8 cellular contexts compared by ENCODE assay signal in genomic region chr2:32947484-32948143, GRCh38. TPM values are rescaled to one million over a fixed set of nuclear protein-coding genes. Genes with fewer than 3 reads are reported as not detected.
A peak's percentile ranks its signal among the peaks of the same experiment; 100 is the strongest.
DNase-seq lines count a peak whose midpoint lies in the region; ATAC-seq and TF ChIP-seq lines count a peak whose summit lies in the region.

No MANE protein-coding gene starts in this region.

- intact Hi-C loops in mammary epithelial cell (cut with micrococcal nuclease): loop anchor here (5.0 to 10.0 kb wide), 4 partner anchors 85 to 435 kb away; partner anchors contain the start of gene TTC27

- no TSS peak for BruUV-seq in mammary epithelial cell (replicated peaks; lab: Mats Ljungman, UMichigan)

- H3K9ac ChIP-seq in mammary epithelial cell (ENCODE audit: insufficient read depth, low read length): peak overlapping the region; percentile 9

- H3K27me3 ChIP-seq in mammary epithelial cell (ENCODE audit: insufficient read depth, low read length) (no peaks in the 10 kb centered on the region), layer of hippocampus (ENCODE audit: control insufficient read depth, insufficient read depth, low read length) (no peaks in the 10 kb centered on the region)

- H3K9me3 ChIP-seq in mammary epithelial cell (replicated peaks; ENCODE audit: insufficient read depth, low read length): no peaks in the 10 kb centered on the region

- dilution Hi-C loops in mammary epithelial cell (cut with HindIII; ENCODE audit: low sequenced_read_pairs): no loop called here

- CTCF ChIA-PET in RWPE1 (lab: Yijun Ruan, JAX): interaction anchor here (0.6 to 1.0 kb wide), 3 partner anchors 85 to 419 kb away, joined by 3 to 4 read pairs (median 3); no protein-coding TSS in a partner anchor
- CTCF ChIA-PET in mammary epithelial cell (lab: Charles Lee; ENCODE audit: low non-redundant PET): no interaction called here

- no peaks in the 10 kb centered on the region for H3K36me3 ChIP-seq in mammary epithelial cell (ENCODE audit: insufficient read depth, low read length)

- DNase-seq in NCI-H1417 (lab: John Stamatoyannopoulos, UW): peak; percentile 39 to 76 (median 70)
- DNase-seq in NCI-H1417 treated with DMSO at 0.1 percent for 48 hours (lab: John Stamatoyannopoulos, UW): no peak
- DNase-seq in RWPE1 (ENCODE audit: low spot score): peak; percentile 44
- peak; percentile 41 for DNase-seq in mammary epithelial cell
- DNase-seq in stimulated activated CD8-positive, alpha-beta memory T cell treated with anti-CD3 and anti-CD28 coated beads, Interleukin-2, amount 100 ng/mL, for 48 hours (ENCODE audit: low read depth in 2 of 2): peak; percentile 5 to 6
- no peak for DNase-seq in DMS114 treated with DMSO at 0.1 percent for 48 hours (lab: John Stamatoyannopoulos, UW; ENCODE audit: unreplicated experiment)

- no peaks in the 10 kb centered on the region for H4K20me1 ChIP-seq in mammary epithelial cell (ENCODE audit: insufficient read depth, low read length)

- H3K4me1 ChIP-seq in mammary epithelial cell (ENCODE audit: insufficient read depth, low read length): peaks cover 9% of the 10 kb centered on the region

- no peaks in the 10 kb centered on the region for H3K79me2 ChIP-seq in mammary epithelial cell (ENCODE audit: insufficient read depth, low read length)

- H3K4me3 ChIP-seq in mammary epithelial cell (replicated peaks in 1 of 3; ENCODE audit: insufficient read depth in 1 of 3, low read depth in 2 of 3, low read length in 3 of 3): peak overlapping the region; percentile 58 to 66 (median 63)

- 11% methylated on average over 12 of the region's 75 CpGs for WGBS in mammary epithelial cell (ENCODE audit: low coverage, missing lambda C conversion rate)

- H3K4me2 ChIP-seq in mammary epithelial cell (ENCODE audit: insufficient read depth, low read depth, low read length): peak overlapping the region; percentile 97

- H2AFZ ChIP-seq in mammary epithelial cell (ENCODE audit: low read depth, low read length): peak overlapping the region; percentile 98

- in situ Hi-C loops in mammary epithelial cell (cut with MboI; ENCODE audit: low sequenced_read_pairs in 2 of 2): loop anchor here (10.0 kb wide), 1 partner anchor 173 kb away; no protein-coding TSS in a partner anchor

- peak; percentile 24 for ATAC-seq in HG02884 (IDR thresholded peaks at IDR 0.05; ENCODE audit: unreplicated experiment)

- POLR2A ChIA-PET in RWPE1 (lab: Yijun Ruan, JAX; ENCODE audit: low non-redundant PET): no interaction called here

- H3K27ac ChIP-seq in RWPE1 (peak overlapping the region; percentile 62), mammary epithelial cell (ENCODE audit: insufficient read depth, low read depth, low read length) (no peak overlapping the region), layer of hippocampus (ENCODE audit: low read depth, low read length) (peak overlapping the region; percentile 38)

- no peak for TF ChIP-seq CTCF in RWPE1 (conservative IDR thresholded peaks at IDR 0.05; ENCODE audit: low read depth)
- TF ChIP-seq CTCF in mammary epithelial cell (conservative IDR thresholded peaks at IDR 0.05 in 1 of 2, IDR thresholded peaks at IDR 0.05 in 1 of 2; ENCODE audit: extremely low read depth in 1 of 2, insufficient read depth in 1 of 2, low read depth in 1 of 2, low read length in 2 of 2): no peak

RNA-seq across cellular contexts. Expression of gene LTBP1, which starts 0.9 kb away (rescaled TPM):
- 10 to 100 TPM; 20.9 to 80.2 TPM for total RNA-seq in mammary epithelial cell
- 13.7 TPM for polyA plus RNA-seq in mammary epithelial cell
- 36.2 TPM for polyA minus RNA-seq in mammary epithelial cell

Comparison
In these comparisons a context has a peak if more than half of its experiments do, and no peak if none do; other contexts are left out.
1. DNase-seq: peak in NCI-H1417 (3 of 3), RWPE1 (single experiment), mammary epithelial cell (single experiment) and stimulated activated CD8-positive, alpha-beta memory T cell treated with anti-CD3 and anti-CD28 coated beads, Interleukin-2, amount 100 ng/mL, for 48 hours (2 of 2); none in NCI-H1417 treated with DMSO at 0.1 percent for 48 hours (single experiment) and DMS114 treated with DMSO at 0.1 percent for 48 hours (single experiment).